Comparison of ENCODE assay signal across 1 cellular context in genomic region chr1:229318056-229318455, GRCh38.
TF ChIP-seq lines count a peak whose summit lies in the region.

No MANE protein-coding gene starts in this region.

TF ChIP-seq in GM23338, 12 proteins besides CTCF, POLR2A, EP300 and RAD21:
- TF ChIP-seq, protein P1, sequence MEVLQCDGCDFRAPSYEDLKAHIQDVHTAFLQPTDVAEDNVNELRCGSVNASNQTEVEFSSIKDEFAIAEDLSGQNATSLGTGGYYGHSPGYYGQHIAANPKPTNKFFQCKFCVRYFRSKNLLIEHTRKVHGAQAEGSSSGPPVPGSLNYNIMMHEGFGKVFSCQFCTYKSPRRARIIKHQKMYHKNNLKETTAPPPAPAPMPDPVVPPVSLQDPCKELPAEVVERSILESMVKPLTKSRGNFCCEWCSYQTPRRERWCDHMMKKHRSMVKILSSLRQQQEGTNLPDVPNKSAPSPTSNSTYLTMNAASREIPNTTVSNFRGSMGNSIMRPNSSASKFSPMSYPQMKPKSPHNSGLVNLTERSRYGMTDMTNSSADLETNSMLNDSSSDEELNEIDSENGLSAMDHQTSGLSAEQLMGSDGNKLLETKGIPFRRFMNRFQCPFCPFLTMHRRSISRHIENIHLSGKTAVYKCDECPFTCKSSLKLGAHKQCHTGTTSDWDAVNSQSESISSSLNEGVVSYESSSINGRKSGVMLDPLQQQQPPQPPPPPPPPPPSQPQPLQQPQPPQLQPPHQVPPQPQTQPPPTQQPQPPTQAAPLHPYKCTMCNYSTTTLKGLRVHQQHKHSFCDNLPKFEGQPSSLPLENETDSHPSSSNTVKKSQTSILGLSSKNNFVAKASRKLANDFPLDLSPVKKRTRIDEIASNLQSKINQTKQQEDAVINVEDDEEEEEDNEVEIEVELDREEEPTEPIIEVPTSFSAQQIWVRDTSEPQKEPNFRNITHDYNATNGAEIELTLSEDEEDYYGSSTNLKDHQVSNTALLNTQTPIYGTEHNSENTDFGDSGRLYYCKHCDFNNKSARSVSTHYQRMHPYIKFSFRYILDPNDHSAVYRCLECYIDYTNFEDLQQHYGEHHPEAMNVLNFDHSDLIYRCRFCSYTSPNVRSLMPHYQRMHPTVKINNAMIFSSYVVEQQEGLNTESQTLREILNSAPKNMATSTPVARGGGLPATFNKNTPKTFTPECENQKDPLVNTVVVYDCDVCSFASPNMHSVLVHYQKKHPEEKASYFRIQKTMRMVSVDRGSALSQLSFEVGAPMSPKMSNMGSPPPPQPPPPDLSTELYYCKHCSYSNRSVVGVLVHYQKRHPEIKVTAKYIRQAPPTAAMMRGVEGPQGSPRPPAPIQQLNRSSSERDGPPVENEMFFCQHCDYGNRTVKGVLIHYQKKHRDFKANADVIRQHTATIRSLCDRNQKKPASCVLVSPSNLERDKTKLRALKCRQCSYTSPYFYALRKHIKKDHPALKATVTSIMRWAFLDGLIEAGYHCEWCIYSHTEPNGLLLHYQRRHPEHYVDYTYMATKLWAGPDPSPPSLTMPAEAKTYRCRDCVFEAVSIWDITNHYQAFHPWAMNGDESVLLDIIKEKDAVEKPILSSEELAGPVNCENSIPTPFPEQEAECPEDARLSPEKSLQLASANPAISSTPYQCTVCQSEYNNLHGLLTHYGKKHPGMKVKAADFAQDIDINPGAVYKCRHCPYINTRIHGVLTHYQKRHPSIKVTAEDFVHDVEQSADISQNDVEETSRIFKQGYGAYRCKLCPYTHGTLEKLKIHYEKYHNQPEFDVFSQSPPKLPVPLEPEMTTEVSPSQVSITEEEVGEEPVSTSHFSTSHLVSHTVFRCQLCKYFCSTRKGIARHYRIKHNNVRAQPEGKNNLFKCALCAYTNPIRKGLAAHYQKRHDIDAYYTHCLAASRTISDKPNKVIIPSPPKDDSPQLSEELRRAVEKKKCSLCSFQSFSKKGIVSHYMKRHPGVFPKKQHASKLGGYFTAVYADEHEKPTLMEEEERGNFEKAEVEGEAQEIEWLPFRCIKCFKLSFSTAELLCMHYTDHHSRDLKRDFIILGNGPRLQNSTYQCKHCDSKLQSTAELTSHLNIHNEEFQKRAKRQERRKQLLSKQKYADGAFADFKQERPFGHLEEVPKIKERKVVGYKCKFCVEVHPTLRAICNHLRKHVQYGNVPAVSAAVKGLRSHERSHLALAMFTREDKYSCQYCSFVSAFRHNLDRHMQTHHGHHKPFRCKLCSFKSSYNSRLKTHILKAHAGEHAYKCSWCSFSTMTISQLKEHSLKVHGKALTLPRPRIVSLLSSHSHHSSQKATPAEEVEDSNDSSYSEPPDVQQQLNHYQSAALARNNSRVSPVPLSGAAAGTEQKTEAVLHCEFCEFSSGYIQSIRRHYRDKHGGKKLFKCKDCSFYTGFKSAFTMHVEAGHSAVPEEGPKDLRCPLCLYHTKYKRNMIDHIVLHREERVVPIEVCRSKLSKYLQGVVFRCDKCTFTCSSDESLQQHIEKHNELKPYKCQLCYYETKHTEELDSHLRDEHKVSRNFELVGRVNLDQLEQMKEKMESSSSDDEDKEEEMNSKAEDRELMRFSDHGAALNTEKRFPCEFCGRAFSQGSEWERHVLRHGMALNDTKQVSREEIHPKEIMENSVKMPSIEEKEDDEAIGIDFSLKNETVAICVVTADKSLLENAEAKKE (CRISPR knock-in tag; IDR thresholded peaks at IDR 0.05), result no peak
- TF ChIP-seq POLR2AphosphoS5 (IDR thresholded peaks at IDR 0.05; ENCODE audit: low read depth) (no peak), STAT1 (IDR thresholded peaks at IDR 0.05; ENCODE audit: unreplicated experiment) (no peak), ZNF331 (CRISPR knock-in tag; IDR thresholded peaks at IDR 0.05; ENCODE audit: low read depth) (no peak), REST (IDR thresholded peaks at IDR 0.05; ENCODE audit: unreplicated experiment) (no peak), EZH2 (IDR thresholded peaks at IDR 0.05; ENCODE audit: low read depth, unreplicated experiment) (no peak), JUNB (IDR thresholded peaks at IDR 0.05; ENCODE audit: unreplicated experiment) (no peak), ETS1 (IDR thresholded peaks at IDR 0.05) (no peak), EZH2phosphoT487 (IDR thresholded peaks at IDR 0.05; ENCODE audit: unreplicated experiment) (no peak)
